In genomic region chr14:102013669-102014200, GRCh38 we compare ENCODE assay signal across 17 cellular contexts.
"Had no signal": no experiment of that assay in that cellular context is flagged by ENCODE, and none has a peak within 500 bp of the region (broad histone marks: within the 10 kb centered on the region; RNA-seq: fewer than 3 reads in every experiment).

No MANE protein-coding gene starts in this region.

- FAIRE-seq: keratinocyte, TTC549 had no signal

- H3K9me3 ChIP-seq: breast epithelium, gastroesophageal sphincter, transverse colon had no signal

- H3K27me3 ChIP-seq: breast epithelium, gastroesophageal sphincter, transverse colon had no signal

- H3K4me3 Mint-ChIP-seq: activated CD4-positive, alpha-beta T cell treated with anti-CD3 and anti-CD28 coated beads, Interleukin-2, amount 10 ng/mL, durations not matched to agents 7 days and 5 days had no signal

- H3K27ac Mint-ChIP-seq: activated CD4-positive, alpha-beta T cell treated with anti-CD3 and anti-CD28 coated beads, Interleukin-2, amount 10 ng/mL, durations not matched to agents 7 days and 5 days had no signal

- H3K9me3 Mint-ChIP-seq: activated CD4-positive, alpha-beta T cell treated with anti-CD3 and anti-CD28 coated beads, Interleukin-2, amount 10 ng/mL, durations not matched to agents 7 days and 5 days had no signal

- DNase-seq: activated CD4-positive, alpha-beta T cell treated with anti-CD3 and anti-CD28 coated beads, Interleukin-2, amount 10 ng/mL, durations not matched to agents 7 days and 5 days; activated CD4-positive, CD25-positive, alpha-beta regulatory T cell; activated naive CD4-positive, alpha-beta T cell treated with anti-CD3 and anti-CD28 coated beads, Interleukin-2, amount 50 U/mL, for 16 hours; activated T-cell treated with anti-CD3 and anti-CD28 coated beads, Interleukin-2, amount 50 U/mL, for 48 hours; anterior cingulate cortex; left ventricle myocardium superior; mesendoderm; SHP77; stimulated activated CD4-positive, alpha-beta T cell treated with anti-CD3 and anti-CD28 coated beads, Interleukin-15, amount 100 ng/mL, for 24 hours; stimulated activated CD4-positive, alpha-beta T cell treated with anti-CD3 and anti-CD28 coated beads, Interleukin-4, amount 100 ng/mL, for 4 hours; T-helper 2 cell; transverse colon had no signal

- H2AFZ ChIP-seq: parathyroid adenoma had no signal

- H3K27ac ChIP-seq: breast epithelium, gastroesophageal sphincter, parathyroid adenoma, transverse colon had no signal

- H3K4me1 ChIP-seq: breast epithelium, gastroesophageal sphincter, parathyroid adenoma, transverse colon had no signal

- ATAC-seq: gastroesophageal sphincter, left ventricle myocardium superior had no signal

- H3K27me3 Mint-ChIP-seq: activated CD4-positive, alpha-beta T cell treated with anti-CD3 and anti-CD28 coated beads, Interleukin-2, amount 10 ng/mL, durations not matched to agents 7 days and 5 days had no signal

- H3K9ac ChIP-seq: parathyroid adenoma had no signal

- H3K4me3 ChIP-seq: breast epithelium, gastroesophageal sphincter, transverse colon had no signal
